17 cellular contexts compared by ENCODE assay signal in genomic region chr2:141508806-141509595, GRCh38.
"Had no signal": no experiment of that assay in that cellular context is flagged by ENCODE, and none has a peak within 500 bp of the region (broad histone marks: within the 10 kb centered on the region; RNA-seq: fewer than 3 reads in every experiment).

No MANE protein-coding gene starts in this region.

- H3K9ac ChIP-seq: parathyroid adenoma had no signal

- ATAC-seq: gastrocnemius medialis; left colon; lower lobe of right lung; naive thymus-derived CD4-positive, alpha-beta T cell; stimulated activated naive CD8-positive, alpha-beta T cell treated with anti-CD3 and anti-CD28 coated beads, Interleukin-15, Interleukin-2, amounts not matched to agents 100 U/mL and 50 U/mL, for 24 hours; WTC11 had no signal

- H3K79me2 ChIP-seq: parathyroid adenoma had no signal

- DNase-seq: activated CD4-positive, alpha-beta memory T cell treated with anti-CD3 and anti-CD28 coated beads, Interleukin-2, amount 10 ng/mL, durations not matched to agents 7 days and 5 days; activated CD4-positive, alpha-beta T cell treated with anti-CD3 and anti-CD28 coated beads for 4 hours; activated naive CD8-positive, alpha-beta T cell treated with anti-CD3 and anti-CD28 coated beads, Interleukin-2, amount 10 ng/mL, durations not matched to agents 7 days and 5 days; activated T-cell treated with anti-CD3 and anti-CD28 coated beads, Interleukin-2, amount 50 U/mL, for 48 hours; brain microvascular endothelial cell; effector CD8-positive, alpha-beta T cell; gastrocnemius medialis; left colon; lower lobe of right lung; naive thymus-derived CD4-positive, alpha-beta T cell; stimulated activated CD4-positive, alpha-beta T cell treated with anti-CD3 and anti-CD28 coated beads, Interleukin-4, amount 100 ng/mL, for 4 hours; stimulated activated naive CD8-positive, alpha-beta T cell treated with anti-CD3 and anti-CD28 coated beads, Interleukin-15, Interleukin-2, amounts not matched to agents 100 U/mL and 50 U/mL, for 24 hours; T-helper 1 cell; upper lobe of left lung had no signal

- H3K27ac ChIP-seq: brain microvascular endothelial cell, gastrocnemius medialis, lower lobe of right lung, parathyroid adenoma, SK-N-MC, upper lobe of left lung had no signal

- H3K4me1 ChIP-seq: gastrocnemius medialis, lower lobe of right lung, parathyroid adenoma, upper lobe of left lung had no signal

- H3K27me3 ChIP-seq: brain microvascular endothelial cell, gastrocnemius medialis, upper lobe of left lung had no signal

- H3K9me3 ChIP-seq: gastrocnemius medialis, lower lobe of right lung, upper lobe of left lung had no signal

- H3K36me3 ChIP-seq: brain microvascular endothelial cell, gastrocnemius medialis, lower lobe of right lung, upper lobe of left lung had no signal

- H2AFZ ChIP-seq: parathyroid adenoma had no signal

- H3K4me3 ChIP-seq: gastrocnemius medialis, lower lobe of right lung, SK-N-MC, upper lobe of left lung had no signal
